ENCODE assay signal across 8 cellular contexts in the genomic region with DNA sequence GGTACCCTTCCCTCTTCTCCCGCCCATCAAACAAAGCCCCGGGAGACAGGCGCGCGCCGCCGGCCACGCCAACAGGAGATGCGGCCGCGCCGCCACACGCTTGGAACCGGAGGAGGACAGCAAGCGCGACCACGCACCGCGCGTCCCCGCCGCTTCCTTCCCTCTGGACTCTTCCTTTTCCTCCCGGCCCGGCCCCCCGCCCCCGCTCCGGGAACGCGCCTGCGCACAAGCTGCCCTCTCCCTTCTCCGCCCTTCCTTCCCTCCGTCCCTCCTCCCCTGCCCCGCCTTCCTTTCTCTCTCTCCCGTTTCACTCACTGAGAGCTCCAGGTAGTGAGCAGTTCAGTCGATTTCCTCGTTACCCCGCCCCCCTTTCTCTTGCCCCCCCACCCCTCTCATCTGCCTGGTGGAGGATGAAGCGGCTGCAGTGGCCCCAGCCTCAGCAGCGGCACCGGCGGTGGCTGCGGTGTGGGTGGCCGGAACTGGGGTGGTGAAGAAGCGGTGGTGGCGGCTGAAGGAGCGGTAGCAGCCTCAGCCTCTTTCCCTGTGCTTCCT. TPM values are rescaled to one million over a fixed set of nuclear protein-coding genes. Genes with fewer than 3 reads are reported as not detected.
DNase-seq lines count a peak whose midpoint lies in the region; ATAC-seq and TF ChIP-seq lines count a peak whose summit lies in the region.

A gene (plus strand): TSS at position 310 of the 552 bp plus-strand sequence. CDS start 569 bp downstream, outside the sequence.

- H3K36me3 ChIP-seq in HAP-1 (replicated peaks) = no peaks in the 10 kb centered on the region; the same call in 1 of the 2 replicates
- H3K36me3 ChIP-seq in MG63 = peaks cover 15% of the 10 kb centered on the region

- no peaks in the 10 kb centered on the region for H3K27me3 ChIP-seq in HAP-1 (ENCODE audit: low read depth)
- H3K27me3 ChIP-seq in MG63 = no peaks in the 10 kb centered on the region

- peak; percentile 83 for ATAC-seq in stimulated activated naive CD8-positive, alpha-beta T cell treated with anti-CD3 and anti-CD28 coated beads, Interleukin-15, Interleukin-2, amounts not matched to agents 100 U/mL and 50 U/mL, for 24 hours

- peaks cover 19% of the 10 kb centered on the region for H3K4me1 ChIP-seq in HAP-1

- H3K4me3 Mint-ChIP-seq in nephron = peak within 1 kb of the TSS; percentile 94 to 99 (median 97)

- peaks cover 20% of the 10 kb centered on the region for H3K4me1 Mint-ChIP-seq in nephron

- in situ Hi-C loops in G401 (cut with HindIII; ENCODE audit: low sequenced_read_pairs) (no loop called here), HAP-1 (cut with MboI; ENCODE audit: low sequenced_read_pairs) (no loop called here)

- H3K9me3 Mint-ChIP-seq in nephron = no peaks in the 10 kb centered on the region

- peak within 1 kb of the TSS; percentile 96 to 99 (median 98) for H3K27ac Mint-ChIP-seq in nephron

- H3K27me3 Mint-ChIP-seq in nephron (ENCODE audit: low read depth) = no peaks in the 10 kb centered on the region

- H3K4me3 ChIP-seq in HAP-1 = peak within 1 kb of the TSS; percentile 87
- H3K4me3 ChIP-seq in MG63 = peak within 1 kb of the TSS; percentile 72
- peak within 1 kb of the TSS; percentile 96 for H3K4me3 ChIP-seq in fibroblast of the aortic adventitia (ENCODE audit: low read depth, low read length)

- TF ChIP-seq CTCF in fibroblast of the aortic adventitia (IDR thresholded peaks at IDR 0.05; ENCODE audit: insufficient read depth, low read length) = no peak
- no peak for TF ChIP-seq CTCF in nephron (IDR thresholded peaks at IDR 0.05; ENCODE audit: unreplicated experiment in 3 of 3)

- H3K36me3 Mint-ChIP-seq in nephron (ENCODE audit: low read depth) = peaks cover 8% of the 10 kb centered on the region

- DNase-seq in G401 (ENCODE audit: low spot score) (peak; percentile 96), HAP-1 (ENCODE audit: low spot score in 2 of 2) (peak; percentile 87 to 98), MG63 (peak; percentile 98), SHP77 (lab: John Stamatoyannopoulos, UW) (peak; percentile 89 to 90), fibroblast of the aortic adventitia (ENCODE audit: low read depth) (peak; percentile 87)
- DNase-seq in activated effector memory CD4-positive, alpha-beta T cell treated with Interleukin-2 at 50 U/mL for 16 hours = peak; percentile 69
- DNase-seq in stimulated activated naive CD8-positive, alpha-beta T cell treated with anti-CD3 and anti-CD28 coated beads, Interleukin-15, Interleukin-2, amounts not matched to agents 100 U/mL and 50 U/mL, for 24 hours = peak; percentile 95

- H3K9me3 ChIP-seq in HAP-1 (no peaks in the 10 kb centered on the region), MG63 (no peaks in the 10 kb centered on the region)

RNA-seq across cellular contexts. Expression of the gene that starts here (rescaled TPM):
- 6.3 and 8.5 TPM in 2 replicates for total RNA-seq in G401 (2014; rRNA removed; shearing (Covaris generic))
- total RNA-seq in MG63 (2014; rRNA removed; shearing (Covaris generic); ENCODE audit: low replicate concordance) = 11.0 and 16.4 TPM in 2 replicates
- total RNA-seq in fibroblast of the aortic adventitia (ENCODE audit: low replicate concordance) = 31.0 and 46.2 TPM in 2 replicates

Comparison
In these comparisons a context has a peak if more than half of its experiments do, and no peak if none do; other contexts are left out.
1. Peak in every context shown above with its lines: DNase-seq, ATAC-seq and H3K4me3 ChIP-seq.